Comparison of ENCODE assay signal across 8 cellular contexts in genomic region chr16:80931985-80932720, GRCh38.
DNase-seq lines count a peak whose midpoint lies in the region; ATAC-seq, FAIRE-seq and TF ChIP-seq lines count a peak whose summit lies in the region.

No MANE protein-coding gene starts in this region.

- H3K9ac ChIP-seq in adipocyte (ENCODE audit: low read length), result peak overlapping the region; percentile 88

- ATAC-seq in heart left ventricle (peak; percentile 73 to 92 (median 86)), HG03108 (IDR thresholded peaks at IDR 0.05; ENCODE audit: unreplicated experiment) (no peak), GM19467 (IDR thresholded peaks at IDR 0.05; ENCODE audit: unreplicated experiment) (no peak), HG03354 (IDR thresholded peaks at IDR 0.05; ENCODE audit: poor library complexity, severe bottlenecking, unreplicated experiment) (no peak)

- no peak for FAIRE-seq in D721Med (lab: Jason Lieb, UNC)

- H3K4me1 ChIP-seq in adipocyte (ENCODE audit: control insufficient read depth, insufficient read depth, low read length) (peaks cover 11% of the 10 kb centered on the region), heart left ventricle (peaks cover 0 to 22% (median 10%) of the 10 kb centered on the region in 12 donors)

- no peak for TF ChIP-seq CTCF in D721Med (IDR thresholded peaks at IDR 0.05; ENCODE audit: insufficient read depth, missing control alignments)
- peak in 6 of 12 donors; percentile 3 to 27 (median 10) for TF ChIP-seq CTCF in heart left ventricle (IDR thresholded peaks at IDR 0.05)

- intact Hi-C loops in heart left ventricle (cut with DNase I), result loop anchor here in 2 of 10 donors (2.0 to 5.0 kb wide), 3 partner anchors 31 to 75 kb away; partner anchors contain the start of genes CENPN (in 2 of the 2) and CMC2 (in 2 of the 2)

- TF ChIP-seq POLR2A in heart left ventricle (IDR thresholded peaks at IDR 0.05), result no peak

- no peaks in the 10 kb centered on the region for H3K27me3 ChIP-seq in adipocyte (replicated peaks; ENCODE audit: control insufficient read depth, insufficient read depth, low read length)
- H3K27me3 ChIP-seq in heart left ventricle, result peaks cover 0 to 38% (median 0%) of the 10 kb centered on the region in 9 donors

- peak; percentile 28 for DNase-seq in D721Med (ENCODE audit: insufficient read length, low spot score)
- DNase-seq in HuH-7 (ENCODE audit: low spot score), result peak; percentile 78
- DNase-seq in adipocyte (ENCODE audit: low read depth), result peak; percentile 80
- DNase-seq in heart left ventricle, result peak; percentile 58 to 88 (median 78)
- DNase-seq in occipital lobe (lab: John Stamatoyannopoulos, UW), result peak; percentile 77

- H3K36me3 ChIP-seq in adipocyte (ENCODE audit: control insufficient read depth, insufficient read depth, low read length, severe bottlenecking) (no peaks in the 10 kb centered on the region), heart left ventricle (no peaks in the 10 kb centered on the region)

- peak overlapping the region; percentile 84 for H3K4me3 ChIP-seq in adipocyte (ENCODE audit: low read length)
- peak overlapping the region; percentile 14 to 65 (median 52) for H3K4me3 ChIP-seq in heart left ventricle

- 1 to 2% (median 1%) methylated on average over 39 to 63 of the region's 63 CpGs for WGBS in heart left ventricle, 4 donors

- H3K9me3 ChIP-seq in adipocyte (ENCODE audit: control insufficient read depth, low read length) (no peaks in the 10 kb centered on the region), heart left ventricle (no peaks in the 10 kb centered on the region)

- H3K27ac ChIP-seq in heart left ventricle, result peak overlapping the region; percentile 33 to 91 (median 81)

Comparison
In these comparisons a context has a peak if more than half of its experiments do, and no peak if none do; other contexts are left out.
1. DNase-seq: peak in every context shown above with its lines; median percentile 80 in adipocyte; 78 in HuH-7; 78 in heart left ventricle; 77 in occipital lobe; 28 in D721Med.
2. ATAC-seq: peak in heart left ventricle (4 of 4); none in HG03108 (single experiment), GM19467 (single experiment) and HG03354 (single experiment).